In the genomic region with DNA sequence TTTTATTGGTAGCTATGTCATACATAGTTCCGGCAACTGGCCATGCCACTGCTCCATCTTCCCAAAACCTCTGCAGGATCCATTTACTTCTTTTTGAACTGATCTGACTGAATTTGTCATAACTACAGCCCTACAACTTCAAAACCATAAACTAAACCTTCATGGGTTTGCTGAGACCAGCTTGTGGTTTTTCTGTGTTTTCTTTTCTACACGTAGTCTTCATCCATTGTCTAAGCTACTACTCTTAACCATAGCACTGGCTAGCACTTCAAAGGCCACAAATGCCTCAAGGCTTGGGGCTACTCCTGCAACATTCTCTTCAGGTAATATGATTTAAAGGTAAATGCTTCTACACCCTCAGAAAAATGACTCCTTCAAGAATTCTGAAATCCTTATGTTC, we compare ENCODE assay signal across 22 cellular contexts. TPM values are rescaled to one million over a fixed set of nuclear protein-coding genes. Genes with fewer than 3 reads are reported as not detected.
DNase-seq lines count a peak whose midpoint lies in the region; ATAC-seq and TF ChIP-seq lines count a peak whose summit lies in the region.
"Had no signal": no experiment of that assay in that cellular context is flagged by ENCODE, and none has a peak within 500 bp of the region (broad histone marks: within the 10 kb centered on the region; RNA-seq: fewer than 3 reads in every experiment).

No MANE protein-coding gene starts in this region.

- POLR2A ChIA-PET in naive thymus-derived CD4-positive, alpha-beta T cell (lab: Charles Lee), result interaction anchor here (0.6 to 3.6 kb wide), 5 partner anchors 9 to 27 kb away, joined by 3 to 27 read pairs (median 5); partner anchors contain the start of gene KIF2A

- H2AFZ ChIP-seq in smooth muscle cell (ENCODE audit: low read depth), result no peak overlapping the region

- no peaks in the 10 kb centered on the region for H3K9me3 ChIP-seq in naive thymus-derived CD4-positive, alpha-beta T cell (ENCODE audit: control insufficient read depth in 2 of 3, low read length in 3 of 3)
- no peaks in the 10 kb centered on the region for H3K9me3 ChIP-seq in smooth muscle cell (replicated peaks; ENCODE audit: low read depth)
- H3K9me3 ChIP-seq: thoracic aorta had no signal

- intact Hi-C loops in activated T-helper 1 cell treated with anti-CD3 and anti-CD28 coated beads, Interleukin-12 subunit alpha, Interleukin-12 subunit beta, Interleukin-2, Interleukin-4 antibody, amounts not matched to agents 30 ng/mL and 10 ng/mL and 1 ng/mL, durations not matched to agents 14 hours and 24 hours and 36 hours (cut with micrococcal nuclease), result loop anchor here (1.0 kb wide), 2 partner anchors 8 to 12 kb away; no protein-coding TSS in a partner anchor
- intact Hi-C loops in naive thymus-derived CD4-positive, alpha-beta T cell (cut with micrococcal nuclease), result loop anchor here (1.0 to 2.0 kb wide), 2 partner anchors 8 to 40 kb away; no protein-coding TSS in a partner anchor

- CTCF ChIA-PET in naive thymus-derived CD4-positive, alpha-beta T cell (lab: Charles Lee), result interaction anchor here (1.0 to 2.0 kb wide), 3 partner anchors 15 to 73 kb away, joined by 3 to 8 read pairs (median 3); no protein-coding TSS in a partner anchor

- peaks cover 16% of the 10 kb centered on the region for H3K9me3 Mint-ChIP-seq in T-helper 1 cell treated with Interleukin-12 subunit alpha and Interleukin-12 subunit beta and Interleukin-4 antibody, amounts not matched to agents 30 μg/mL and 1 μg/mL, for 36 hours
- peaks cover 19% of the 10 kb centered on the region for H3K9me3 Mint-ChIP-seq in activated T-helper 1 cell treated with anti-CD3 and anti-CD28 coated beads, Interleukin-12 subunit alpha, Interleukin-12 subunit beta, Interleukin-2, Interleukin-4 antibody, amounts not matched to agents 30 ng/mL and 10 ng/mL and 1 ng/mL, durations not matched to agents 14 hours and 24 hours and 36 hours
- peaks cover 0 to 16% (median 0%) of the 10 kb centered on the region in 11 donors for H3K9me3 Mint-ChIP-seq in naive thymus-derived CD4-positive, alpha-beta T cell
- H3K9me3 Mint-ChIP-seq: activated B cell treated with CpG ODN at 0.5 μM for 24 hours, neural crest cell had no signal

- no peak for TF ChIP-seq CTCF in smooth muscle cell (IDR thresholded peaks at IDR 0.05; ENCODE audit: borderline replicate concordance, insufficient read depth, poor library complexity, severe bottlenecking)

- H3K79me2 ChIP-seq in smooth muscle cell (ENCODE audit: low read depth), result no peaks in the 10 kb centered on the region

- peaks cover 46% of the 10 kb centered on the region in 2 donors for H3K4me1 ChIP-seq in naive thymus-derived CD4-positive, alpha-beta T cell (ENCODE audit: control insufficient read depth in 2 of 2, insufficient read depth in 2 of 2, low read length in 2 of 2)
- no peaks in the 10 kb centered on the region for H3K4me1 ChIP-seq in smooth muscle cell (ENCODE audit: low read depth)

- H3F3A ChIP-seq in smooth muscle cell (ENCODE audit: low read depth), result no peaks in the 10 kb centered on the region

- H3K4me2 ChIP-seq in smooth muscle cell, result no peak overlapping the region
- H3K4me2 ChIP-seq: GM23338 had no signal

- no peaks in the 10 kb centered on the region for H3K36me3 ChIP-seq in naive thymus-derived CD4-positive, alpha-beta T cell (ENCODE audit: control insufficient read depth in 2 of 3, insufficient read depth in 3 of 3, low read length in 3 of 3)
- H3K36me3 ChIP-seq in smooth muscle cell (ENCODE audit: low read depth), result no peaks in the 10 kb centered on the region
- H3K36me3 ChIP-seq: thoracic aorta had no signal

- peak overlapping the region; percentile 57 for H3K4me3 Mint-ChIP-seq in T-helper 1 cell treated with Interleukin-12 subunit alpha and Interleukin-12 subunit beta and Interleukin-4 antibody, amounts not matched to agents 30 μg/mL and 1 μg/mL, for 36 hours
- peak overlapping the region; percentile 50 for H3K4me3 Mint-ChIP-seq in activated T-helper 1 cell treated with anti-CD3 and anti-CD28 coated beads, Interleukin-12 subunit alpha, Interleukin-12 subunit beta, Interleukin-2, Interleukin-4 antibody, amounts not matched to agents 30 ng/mL and 10 ng/mL and 1 ng/mL, durations not matched to agents 14 hours and 24 hours and 36 hours
- peak overlapping the region; percentile 30 to 81 (median 72) for H3K4me3 Mint-ChIP-seq in naive thymus-derived CD4-positive, alpha-beta T cell
- H3K4me3 Mint-ChIP-seq: activated B cell treated with CpG ODN at 0.5 μM for 24 hours, B cell, GM23338, neural crest cell had no signal

- H3K27ac ChIP-seq in naive thymus-derived CD4-positive, alpha-beta T cell (ENCODE audit: low read depth, low read length), result no peak overlapping the region
- no peak overlapping the region for H3K27ac ChIP-seq in smooth muscle cell (ENCODE audit: low read depth)
- H3K27ac ChIP-seq: 22Rv1, thoracic aorta had no signal

- no peak overlapping the region for H3K9ac ChIP-seq in smooth muscle cell (ENCODE audit: low read depth)

- H3K27ac Mint-ChIP-seq in T-helper 1 cell treated with Interleukin-12 subunit alpha and Interleukin-12 subunit beta and Interleukin-4 antibody, amounts not matched to agents 30 μg/mL and 1 μg/mL, for 36 hours, result peak overlapping the region; percentile 79
- H3K27ac Mint-ChIP-seq in activated T-helper 1 cell treated with anti-CD3 and anti-CD28 coated beads, Interleukin-12 subunit alpha, Interleukin-12 subunit beta, Interleukin-2, Interleukin-4 antibody, amounts not matched to agents 30 ng/mL and 10 ng/mL and 1 ng/mL, durations not matched to agents 14 hours and 24 hours and 36 hours, result peak overlapping the region; percentile 67
- H3K27ac Mint-ChIP-seq in naive thymus-derived CD4-positive, alpha-beta T cell, result peak overlapping the region in 8 of 9 donors; percentile 15 to 84 (median 74)
- H3K27ac Mint-ChIP-seq: activated B cell treated with CpG ODN at 0.5 μM for 24 hours, B cell, GM23338 had no signal

- H3K4me1 Mint-ChIP-seq in T-helper 1 cell treated with Interleukin-12 subunit alpha and Interleukin-12 subunit beta and Interleukin-4 antibody, amounts not matched to agents 30 μg/mL and 1 μg/mL, for 36 hours (ENCODE audit: low read depth), result peaks cover 54% of the 10 kb centered on the region
- H3K4me1 Mint-ChIP-seq in activated T-helper 1 cell treated with anti-CD3 and anti-CD28 coated beads, Interleukin-12 subunit alpha, Interleukin-12 subunit beta, Interleukin-2, Interleukin-4 antibody, amounts not matched to agents 30 ng/mL and 10 ng/mL and 1 ng/mL, durations not matched to agents 14 hours and 24 hours and 36 hours (ENCODE audit: low read depth), result peaks cover 76% of the 10 kb centered on the region
- H3K4me1 Mint-ChIP-seq in naive thymus-derived CD4-positive, alpha-beta T cell, result peaks cover 24 to 70% (median 56%) of the 10 kb centered on the region in 7 donors
- H3K4me1 Mint-ChIP-seq: activated B cell treated with CpG ODN at 0.5 μM for 24 hours, GM23338, neural crest cell had no signal

- 59% methylated on average over 2 of the region's 2 CpGs for WGBS in smooth muscle cell (ENCODE audit: low lambda C conversion rate)

- no peak for ATAC-seq in naive thymus-derived CD4-positive, alpha-beta T cell
- ATAC-seq in HG03139 (IDR thresholded peaks at IDR 0.05; ENCODE audit: unreplicated experiment) (no peak), HG03045 (IDR thresholded peaks at IDR 0.05; ENCODE audit: unreplicated experiment) (no peak)
- ATAC-seq: GM23338, left cardiac atrium had no signal

- H3K36me3 Mint-ChIP-seq in T-helper 1 cell treated with Interleukin-12 subunit alpha and Interleukin-12 subunit beta and Interleukin-4 antibody, amounts not matched to agents 30 μg/mL and 1 μg/mL, for 36 hours (ENCODE audit: low read depth), result peaks cover 29% of the 10 kb centered on the region
- H3K36me3 Mint-ChIP-seq in activated T-helper 1 cell treated with anti-CD3 and anti-CD28 coated beads, Interleukin-12 subunit alpha, Interleukin-12 subunit beta, Interleukin-2, Interleukin-4 antibody, amounts not matched to agents 30 ng/mL and 10 ng/mL and 1 ng/mL, durations not matched to agents 14 hours and 24 hours and 36 hours (ENCODE audit: low read depth), result peaks cover 15% of the 10 kb centered on the region
- H3K36me3 Mint-ChIP-seq in naive thymus-derived CD4-positive, alpha-beta T cell, result peaks cover 0 to 42% (median 3%) of the 10 kb centered on the region in 5 donors

- H4K20me1 ChIP-seq in smooth muscle cell (ENCODE audit: low read depth), result no peaks in the 10 kb centered on the region

- no peak overlapping the region for H3K4me3 ChIP-seq in naive thymus-derived CD4-positive, alpha-beta T cell (ENCODE audit: low read length)
- no peak overlapping the region for H3K4me3 ChIP-seq in smooth muscle cell
- H3K4me3 ChIP-seq: GM23338, thoracic aorta had no signal

- no peaks in the 10 kb centered on the region for H3K27me3 Mint-ChIP-seq in T-helper 1 cell treated with Interleukin-12 subunit alpha and Interleukin-12 subunit beta and Interleukin-4 antibody, amounts not matched to agents 30 μg/mL and 1 μg/mL, for 36 hours (ENCODE audit: low read depth)
- no peaks in the 10 kb centered on the region for H3K27me3 Mint-ChIP-seq in activated T-helper 1 cell treated with anti-CD3 and anti-CD28 coated beads, Interleukin-12 subunit alpha, Interleukin-12 subunit beta, Interleukin-2, Interleukin-4 antibody, amounts not matched to agents 30 ng/mL and 10 ng/mL and 1 ng/mL, durations not matched to agents 14 hours and 24 hours and 36 hours (ENCODE audit: insufficient read depth)
- H3K27me3 Mint-ChIP-seq in naive thymus-derived CD4-positive, alpha-beta T cell, result no peaks in the 10 kb centered on the region

- no peaks in the 10 kb centered on the region for H3K27me3 ChIP-seq in naive thymus-derived CD4-positive, alpha-beta T cell (ENCODE audit: control insufficient read depth in 2 of 2, insufficient read depth in 2 of 2, low read length in 2 of 2)
- H3K27me3 ChIP-seq in smooth muscle cell (ENCODE audit: low read depth), result no peaks in the 10 kb centered on the region

- no peak for DNase-seq in T-helper 1 cell
- peak; percentile 59 for DNase-seq in HT1080 (ENCODE audit: low read depth)
- peak; percentile 44 for DNase-seq in activated T-helper 1 cell treated with anti-CD3 and anti-CD28 coated beads, Interleukin-12 subunit alpha, Interleukin-12 subunit beta, Interleukin-2, Interleukin-4 antibody, amounts not matched to agents 30 ng/mL and 10 ng/mL and 1 ng/mL, durations not matched to agents 14 hours and 24 hours and 36 hours (ENCODE audit: low spot score)
- peak in 3 of 9 donors; percentile 18 to 21 (median 20) for DNase-seq in naive thymus-derived CD4-positive, alpha-beta T cell
- DNase-seq in smooth muscle cell (lab: John Stamatoyannopoulos, UW; ENCODE audit: unreplicated experiment), result no peak
- DNase-seq: activated B cell treated with CpG ODN at 0.5 μM for 24 hours; activated CD8-positive, alpha-beta memory T cell treated with anti-CD3 and anti-CD28 coated beads, Interleukin-2, amount 50 U/mL, for 48 hours; erythroblast; IMR-90; left cardiac atrium; NCI-H1092 treated with DMSO at 0.1 percent for 48 hours; NCI-H2107; NCI-H524 treated with DMSO at 0.1 percent for 48 hours; Right ventricle myocardium superior had no signal

RNA-seq across cellular contexts. Expression of gene KIF2A, which starts 9.0 kb away (rescaled TPM):
- total RNA-seq in HT1080 (2014; rRNA removed; shearing (Covaris generic)), result 35.6 and 51.3 TPM in 2 replicates
- 36.1 and 49.9 TPM in 2 replicates for polyA plus RNA-seq in HT1080 (2015; cell fraction: cytosol; rRNA removed)
- polyA plus RNA-seq in HT1080 (2015; cell fraction: nucleus; rRNA removed), result 38.4 and 39.9 TPM in 2 replicates
- 235 and 240 TPM in 2 replicates for total RNA-seq in activated T-helper 1 cell treated with anti-CD3 and anti-CD28 coated beads, Interleukin-12 subunit alpha, Interleukin-12 subunit beta, Interleukin-2, Interleukin-4 antibody, amounts not matched to agents 30 ng/mL and 10 ng/mL and 1 ng/mL, durations not matched to agents 14 hours and 24 hours and 36 hours
- 100 to 1,000 TPM in 3 of 5 experiments, 10 to 100 TPM in 2; 73.5 to 179 (median 142) TPM for total RNA-seq in naive thymus-derived CD4-positive, alpha-beta T cell
- 100 to 1,000 TPM; 136 to 159 TPM for polyA plus RNA-seq in naive thymus-derived CD4-positive, alpha-beta T cell
- total RNA-seq in smooth muscle cell, result 67.8 and 89.2 TPM in 2 replicates
- polyA plus RNA-seq in smooth muscle cell, result 34.4 and 36.4 TPM in 2 replicates

Comparison
In these comparisons a context has a peak if more than half of its experiments do, and no peak if none do; other contexts are left out.
1. DNase-seq: peak in HT1080 (single experiment) and activated T-helper 1 cell treated with anti-CD3 and anti-CD28 coated beads, Interleukin-12 subunit alpha, Interleukin-12 subunit beta, Interleukin-2, Interleukin-4 antibody, amounts not matched to agents 30 ng/mL and 10 ng/mL and 1 ng/mL, durations not matched to agents 14 hours and 24 hours and 36 hours (single experiment); none in T-helper 1 cell (0 of 5) and smooth muscle cell (single experiment).
2. Peak in every context shown above with its lines, with median percentiles within 50 percentile points of each other: H3K27ac Mint-ChIP-seq and H3K4me3 Mint-ChIP-seq.